In the genomic region with DNA sequence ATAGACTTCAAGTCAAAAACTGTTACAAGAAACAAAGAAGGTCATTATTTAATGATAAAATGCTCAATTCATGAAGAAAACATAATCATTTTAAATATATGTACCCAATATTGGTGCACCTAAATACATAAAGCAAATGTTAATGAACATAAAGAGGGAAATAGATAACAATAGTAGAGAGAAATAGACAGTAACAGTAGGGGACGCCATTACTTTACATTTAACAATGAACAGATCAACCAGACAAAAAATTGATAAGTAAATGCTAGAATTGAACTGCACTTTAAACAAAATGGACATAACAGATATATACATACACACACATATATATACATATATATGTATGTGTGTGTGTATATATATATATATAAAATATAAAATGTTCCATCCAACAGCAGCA, we compare ENCODE assay signal across 2 cellular contexts.
TF ChIP-seq lines count a peak whose summit lies in the region.

No MANE protein-coding gene starts in this region.

TF ChIP-seq in IMR-90, 13 proteins besides CTCF, POLR2A, EP300 and RAD21 (continued from another document):
- TF ChIP-seq SMC3 (IDR thresholded peaks at IDR 0.05; ENCODE audit: low read depth, low read length) (no peak), CEBPB (IDR thresholded peaks at IDR 0.05; ENCODE audit: low read depth, low read length) (no peak), FOS (IDR thresholded peaks at IDR 0.05; ENCODE audit: low read depth, low read length) (no peak), RFX5 (IDR thresholded peaks at IDR 0.05; ENCODE audit: low read depth, low read length) (no peak)

TF ChIP-seq in WTC11, 78 proteins besides CTCF, POLR2A, EP300 and RAD21 (continued from another document):
- TF ChIP-seq, protein P1, sequence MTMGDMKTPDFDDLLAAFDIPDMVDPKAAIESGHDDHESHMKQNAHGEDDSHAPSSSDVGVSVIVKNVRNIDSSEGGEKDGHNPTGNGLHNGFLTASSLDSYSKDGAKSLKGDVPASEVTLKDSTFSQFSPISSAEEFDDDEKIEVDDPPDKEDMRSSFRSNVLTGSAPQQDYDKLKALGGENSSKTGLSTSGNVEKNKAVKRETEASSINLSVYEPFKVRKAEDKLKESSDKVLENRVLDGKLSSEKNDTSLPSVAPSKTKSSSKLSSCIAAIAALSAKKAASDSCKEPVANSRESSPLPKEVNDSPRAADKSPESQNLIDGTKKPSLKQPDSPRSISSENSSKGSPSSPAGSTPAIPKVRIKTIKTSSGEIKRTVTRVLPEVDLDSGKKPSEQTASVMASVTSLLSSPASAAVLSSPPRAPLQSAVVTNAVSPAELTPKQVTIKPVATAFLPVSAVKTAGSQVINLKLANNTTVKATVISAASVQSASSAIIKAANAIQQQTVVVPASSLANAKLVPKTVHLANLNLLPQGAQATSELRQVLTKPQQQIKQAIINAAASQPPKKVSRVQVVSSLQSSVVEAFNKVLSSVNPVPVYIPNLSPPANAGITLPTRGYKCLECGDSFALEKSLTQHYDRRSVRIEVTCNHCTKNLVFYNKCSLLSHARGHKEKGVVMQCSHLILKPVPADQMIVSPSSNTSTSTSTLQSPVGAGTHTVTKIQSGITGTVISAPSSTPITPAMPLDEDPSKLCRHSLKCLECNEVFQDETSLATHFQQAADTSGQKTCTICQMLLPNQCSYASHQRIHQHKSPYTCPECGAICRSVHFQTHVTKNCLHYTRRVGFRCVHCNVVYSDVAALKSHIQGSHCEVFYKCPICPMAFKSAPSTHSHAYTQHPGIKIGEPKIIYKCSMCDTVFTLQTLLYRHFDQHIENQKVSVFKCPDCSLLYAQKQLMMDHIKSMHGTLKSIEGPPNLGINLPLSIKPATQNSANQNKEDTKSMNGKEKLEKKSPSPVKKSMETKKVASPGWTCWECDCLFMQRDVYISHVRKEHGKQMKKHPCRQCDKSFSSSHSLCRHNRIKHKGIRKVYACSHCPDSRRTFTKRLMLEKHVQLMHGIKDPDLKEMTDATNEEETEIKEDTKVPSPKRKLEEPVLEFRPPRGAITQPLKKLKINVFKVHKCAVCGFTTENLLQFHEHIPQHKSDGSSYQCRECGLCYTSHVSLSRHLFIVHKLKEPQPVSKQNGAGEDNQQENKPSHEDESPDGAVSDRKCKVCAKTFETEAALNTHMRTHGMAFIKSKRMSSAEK (CRISPR knock-in tag; IDR thresholded peaks at IDR 0.05; ENCODE audit: borderline replicate concordance), result no peak
- TF ChIP-seq, protein P2, sequence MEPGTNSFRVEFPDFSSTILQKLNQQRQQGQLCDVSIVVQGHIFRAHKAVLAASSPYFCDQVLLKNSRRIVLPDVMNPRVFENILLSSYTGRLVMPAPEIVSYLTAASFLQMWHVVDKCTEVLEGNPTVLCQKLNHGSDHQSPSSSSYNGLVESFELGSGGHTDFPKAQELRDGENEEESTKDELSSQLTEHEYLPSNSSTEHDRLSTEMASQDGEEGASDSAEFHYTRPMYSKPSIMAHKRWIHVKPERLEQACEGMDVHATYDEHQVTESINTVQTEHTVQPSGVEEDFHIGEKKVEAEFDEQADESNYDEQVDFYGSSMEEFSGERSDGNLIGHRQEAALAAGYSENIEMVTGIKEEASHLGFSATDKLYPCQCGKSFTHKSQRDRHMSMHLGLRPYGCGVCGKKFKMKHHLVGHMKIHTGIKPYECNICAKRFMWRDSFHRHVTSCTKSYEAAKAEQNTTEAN (CRISPR knock-in tag; IDR thresholded peaks at IDR 0.05), result no peak
- no peak for TF ChIP-seq TEAD4 (CRISPR knock-in tag; IDR thresholded peaks at IDR 0.05)
